8 cellular contexts compared by ENCODE assay signal in the genomic region with DNA sequence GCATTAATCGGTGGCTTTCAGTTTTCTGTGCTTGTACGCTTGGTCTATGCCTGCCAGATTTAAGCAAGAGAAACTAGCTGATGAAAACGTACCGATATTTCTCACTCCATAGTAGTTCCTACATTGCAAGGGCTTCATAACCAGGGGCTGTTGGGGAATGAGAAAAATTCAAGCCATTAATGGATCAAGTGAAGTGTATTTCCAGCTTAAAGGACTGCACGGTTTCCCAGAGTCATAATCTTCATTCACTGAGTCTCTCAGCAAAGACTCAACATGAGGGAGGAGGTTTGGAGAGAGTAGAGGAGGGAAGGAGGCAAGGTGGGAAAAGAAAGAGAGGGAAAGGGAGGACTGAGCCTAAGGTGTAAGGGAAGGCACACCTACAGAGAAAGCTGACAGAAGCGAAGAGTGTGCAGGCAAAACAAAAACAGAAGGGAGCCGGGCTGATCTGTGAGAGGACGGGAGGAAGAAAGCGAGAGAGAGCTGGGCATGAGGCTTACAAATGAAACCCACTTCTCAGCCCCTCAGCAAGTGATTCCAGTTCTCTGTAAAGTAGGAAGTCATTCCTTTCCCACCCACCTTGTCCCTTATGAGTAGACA. TPM values are rescaled to one million over a fixed set of nuclear protein-coding genes. Genes with fewer than 3 reads are reported as not detected.
DNase-seq lines count a peak whose midpoint lies in the region; ATAC-seq and TF ChIP-seq lines count a peak whose summit lies in the region.

No MANE protein-coding gene starts in this region.

- no peak for DNase-seq in CD14-positive monocyte (ENCODE audit: low spot score)
- DNase-seq in Peyer's patch: no peak
- no peak for DNase-seq in fibroblast of villous mesenchyme (ENCODE audit: low read depth)
- DNase-seq in stimulated activated effector memory CD8-positive, alpha-beta T cell treated with anti-CD3 and anti-CD28 coated beads, Interleukin-12 subunit alpha, Interleukin-12 subunit beta, amount 100 ng/mL, for 72 hours (ENCODE audit: low spot score in 2 of 2): no peak
- no peak for DNase-seq in NCI-H2081 treated with DMSO at 0.1 percent for 48 hours (lab: John Stamatoyannopoulos, UW)
- no peak for DNase-seq in NCI-H128 (lab: John Stamatoyannopoulos, UW; ENCODE audit: unreplicated experiment)

- ATAC-seq in GM21447 (IDR thresholded peaks at IDR 0.05; ENCODE audit: unreplicated experiment): peak; percentile 48
- peak; percentile 58 for ATAC-seq in stimulated activated effector memory CD8-positive, alpha-beta T cell treated with anti-CD3 and anti-CD28 coated beads, Interleukin-12 subunit alpha, Interleukin-12 subunit beta, amount 100 ng/mL, for 72 hours
- no peak for ATAC-seq in esophagus mucosa

- H3K36me3 Mint-ChIP-seq in CD14-positive monocyte: peaks cover 35 to 39% of the 10 kb centered on the region in 2 donors
- H3K36me3 Mint-ChIP-seq in stimulated activated effector memory CD8-positive, alpha-beta T cell treated with anti-CD3 and anti-CD28 coated beads, Interleukin-12 subunit alpha, Interleukin-12 subunit beta, amount 100 ng/mL, for 72 hours: peaks cover 46% of the 10 kb centered on the region

- TF ChIP-seq POLR2A in Peyer's patch (IDR thresholded peaks at IDR 0.05): no peak

- H3K27ac ChIP-seq in Peyer's patch: peak overlapping the region; percentile 66 to 85 (median 75)

- H3K4me1 Mint-ChIP-seq in CD14-positive monocyte: peaks cover 73% of the 10 kb centered on the region
- H3K4me1 Mint-ChIP-seq in stimulated activated effector memory CD8-positive, alpha-beta T cell treated with anti-CD3 and anti-CD28 coated beads, Interleukin-12 subunit alpha, Interleukin-12 subunit beta, amount 100 ng/mL, for 72 hours: peaks cover 77% of the 10 kb centered on the region

- H3K27ac Mint-ChIP-seq in CD14-positive monocyte: peak overlapping the region; percentile 90 to 96 (median 92)
- peak overlapping the region; percentile 96 for H3K27ac Mint-ChIP-seq in stimulated activated effector memory CD8-positive, alpha-beta T cell treated with anti-CD3 and anti-CD28 coated beads, Interleukin-12 subunit alpha, Interleukin-12 subunit beta, amount 100 ng/mL, for 72 hours

- intact Hi-C loops in CD14-positive monocyte (cut with micrococcal nuclease): no loop called here

- peaks cover 0 to 6% (median 3%) of the 10 kb centered on the region in 4 donors for H3K4me1 ChIP-seq in Peyer's patch

- no peaks in the 10 kb centered on the region for H3K27me3 ChIP-seq in Peyer's patch

- H3K27me3 Mint-ChIP-seq in CD14-positive monocyte (ENCODE audit: low read depth in 3 of 3): peaks cover 0 to 5% (median 0%) of the 10 kb centered on the region in 3 donors

- H3K9me3 ChIP-seq in Peyer's patch: no peaks in the 10 kb centered on the region

- peak overlapping the region; percentile 90 to 100 for H3K4me3 Mint-ChIP-seq in CD14-positive monocyte
- peak overlapping the region; percentile 86 for H3K4me3 Mint-ChIP-seq in stimulated activated effector memory CD8-positive, alpha-beta T cell treated with anti-CD3 and anti-CD28 coated beads, Interleukin-12 subunit alpha, Interleukin-12 subunit beta, amount 100 ng/mL, for 72 hours

- peaks cover 0 to 23% (median 0%) of the 10 kb centered on the region in 3 donors for H3K36me3 ChIP-seq in Peyer's patch

- H3K9me3 Mint-ChIP-seq in CD14-positive monocyte: peaks cover 2 to 8% (median 6%) of the 10 kb centered on the region in 7 donors
- H3K9me3 Mint-ChIP-seq in stimulated activated effector memory CD8-positive, alpha-beta T cell treated with anti-CD3 and anti-CD28 coated beads, Interleukin-12 subunit alpha, Interleukin-12 subunit beta, amount 100 ng/mL, for 72 hours: peaks cover 4% of the 10 kb centered on the region

- peak overlapping the region; percentile 37 to 59 (median 52) for H3K4me3 ChIP-seq in Peyer's patch
- peak overlapping the region; percentile 60 for H3K4me3 ChIP-seq in fibroblast of villous mesenchyme (ENCODE audit: low read depth, low read length)

- TF ChIP-seq CTCF in CD14-positive monocyte (IDR thresholded peaks at IDR 0.05) (no peak), Peyer's patch (IDR thresholded peaks at IDR 0.05) (no peak), fibroblast of villous mesenchyme (IDR thresholded peaks at IDR 0.05; ENCODE audit: insufficient read depth, low read depth, low read length) (no peak)

RNA-seq across cellular contexts. Expression of a gene that starts 0.6 kb away (rescaled TPM):
- polyA plus RNA-seq in CD14-positive monocyte: 10 to 100 TPM; 45.6 to 47.0 TPM
- 10 to 100 TPM in 1 of 4 donors, 1 to 10 TPM in 3; 4.8 to 17.3 (median 9.1) TPM for total RNA-seq in Peyer's patch
- total RNA-seq in fibroblast of villous mesenchyme: under 0.01 and 2.6 TPM in 2 replicates
- 1.1 TPM for total RNA-seq in esophagus mucosa

RNA-seq across cellular contexts. Expression of a gene that starts 30.3 kb away (rescaled TPM):
- polyA plus RNA-seq in CD14-positive monocyte: 10 to 100 TPM; 11.4 to 19.6 TPM
- total RNA-seq in Peyer's patch: 1 to 10 TPM; 1.8 to 7.4 (median 3.6) TPM
- not detected in 2 replicates for total RNA-seq in fibroblast of villous mesenchyme
- total RNA-seq in esophagus mucosa: 0.44 TPM

RNA-seq across cellular contexts. Expression of a gene that starts 51.1 kb away (rescaled TPM):
- 10 to 100 TPM; 14.4 to 17.1 TPM for polyA plus RNA-seq in CD14-positive monocyte
- total RNA-seq in Peyer's patch: 10 to 100 TPM; 11.9 to 47.0 (median 24.4) TPM
- not detected in 2 replicates for total RNA-seq in fibroblast of villous mesenchyme
- total RNA-seq in esophagus mucosa: 1.4 TPM

RNA-seq across cellular contexts. Expression of a gene that starts 53.9 kb away (rescaled TPM):
- 10 to 100 TPM; 57.0 to 70.2 TPM for polyA plus RNA-seq in CD14-positive monocyte
- total RNA-seq in Peyer's patch (10 to 100 TPM in 2 of 4 donors, 1 to 10 TPM in 2; 7.0 to 35.5 (median 10.6) TPM), fibroblast of villous mesenchyme (not detected in 2 replicates), esophagus mucosa (2.4 TPM)
